In genomic region chr20:51128198-51128597, GRCh38 we compare ENCODE assay signal across 11 cellular contexts.
DNase-seq lines count a peak whose midpoint lies in the region; ATAC-seq, FAIRE-seq and TF ChIP-seq lines count a peak whose summit lies in the region.
"Had no signal": no experiment of that assay in that cellular context is flagged by ENCODE, and none has a peak within 500 bp of the region (broad histone marks: within the 10 kb centered on the region; RNA-seq: fewer than 3 reads in every experiment).

No MANE protein-coding gene starts in this region.

- ATAC-seq in sciatic nerve (no peak), HG02798 (IDR thresholded peaks at IDR 0.05; ENCODE audit: poor library complexity, unreplicated experiment) (no peak)
- ATAC-seq: HCT116 had no signal

- intact Hi-C loops in sciatic nerve (cut with DNase I) (no loop called here), prostate gland (cut with DNase I) (no loop called here)

- no peak for TF ChIP-seq CTCF in prostate gland (IDR thresholded peaks at IDR 0.05)

- no peak overlapping the region for H3K4me3 ChIP-seq in MG63
- H3K4me3 ChIP-seq in esophagus (ENCODE audit: low read depth in 1 of 2, low read length in 2 of 2), result no peak overlapping the region
- H3K4me3 ChIP-seq in prostate gland, result no peak overlapping the region

- H3K27ac ChIP-seq in esophagus (ENCODE audit: low read depth in 2 of 2, low read length in 1 of 2), result peak overlapping the region; percentile 38 to 79
- no peak overlapping the region for H3K27ac ChIP-seq in prostate gland

- no peak for TF ChIP-seq POLR2A in prostate gland (IDR thresholded peaks at IDR 0.05)

- H3K9me3 ChIP-seq in MG63 (no peaks in the 10 kb centered on the region), esophagus (ENCODE audit: control insufficient read depth in 2 of 2, insufficient read depth in 1 of 2, low read depth in 1 of 2, low read length in 1 of 2) (no peaks in the 10 kb centered on the region), prostate gland (no peaks in the 10 kb centered on the region)

- WGBS in esophagus, 2 donors, result 48 to 52% methylated on average over 4 of the region's 4 CpGs
- WGBS in prostate gland, result 68% methylated on average over 4 of the region's 4 CpGs

- peak; percentile 94 for FAIRE-seq in urothelium cell line (lab: Jason Lieb, UNC)
- FAIRE-seq: colon had no signal

- H3K27me3 ChIP-seq in MG63 (no peaks in the 10 kb centered on the region), esophagus (ENCODE audit: control insufficient read depth in 1 of 2, insufficient read depth in 2 of 2, low read length in 2 of 2) (no peaks in the 10 kb centered on the region), prostate gland (replicated peaks; ENCODE audit: insufficient read depth) (no peaks in the 10 kb centered on the region)

- DNase-seq in stimulated activated CD4-positive, alpha-beta T cell treated with anti-CD3 and anti-CD28 coated beads, Interleukin-1b, Interleukin-23, amount 100 ng/mL, for 48 hours, result peak; percentile 49
- DNase-seq in stimulated activated CD4-positive, alpha-beta T cell treated with anti-CD3 and anti-CD28 coated beads, Interleukin-12 subunit alpha, Interleukin-12 subunit beta, amount 100 ng/mL, for 4 hours, result no peak
- peak; percentile 78 for DNase-seq in MG63
- peak; percentile 82 for DNase-seq in urothelium cell line (ENCODE audit: low spot score)
- DNase-seq in sciatic nerve (ENCODE audit: low spot score), result no peak
- no peak for DNase-seq in prostate gland (ENCODE audit: low spot score)
- DNase-seq: NCI-H1105 had no signal

- H3K36me3 ChIP-seq in MG63 (no peaks in the 10 kb centered on the region), esophagus (ENCODE audit: control insufficient read depth in 2 of 2, insufficient read depth in 2 of 2, low read length in 1 of 2) (no peaks in the 10 kb centered on the region), prostate gland (no peaks in the 10 kb centered on the region)

- H3K4me1 ChIP-seq in esophagus (ENCODE audit: control insufficient read depth in 2 of 2, insufficient read depth in 2 of 2, low read length in 1 of 2) (peaks cover 2 to 13% of the 10 kb centered on the region in 2 donors), prostate gland (replicated peaks) (no peaks in the 10 kb centered on the region)

Comparison
In these comparisons a context has a peak if more than half of its experiments do, and no peak if none do; other contexts are left out.
1. DNase-seq: peak in stimulated activated CD4-positive, alpha-beta T cell treated with anti-CD3 and anti-CD28 coated beads, Interleukin-1b, Interleukin-23, amount 100 ng/mL, for 48 hours (single experiment), MG63 (single experiment) and urothelium cell line (single experiment); none in stimulated activated CD4-positive, alpha-beta T cell treated with anti-CD3 and anti-CD28 coated beads, Interleukin-12 subunit alpha, Interleukin-12 subunit beta, amount 100 ng/mL, for 4 hours (single experiment), sciatic nerve (single experiment) and prostate gland (single experiment).
2. H3K27ac ChIP-seq: peak in esophagus (2 of 2); none in prostate gland (0 of 2).